In the genomic region with DNA sequence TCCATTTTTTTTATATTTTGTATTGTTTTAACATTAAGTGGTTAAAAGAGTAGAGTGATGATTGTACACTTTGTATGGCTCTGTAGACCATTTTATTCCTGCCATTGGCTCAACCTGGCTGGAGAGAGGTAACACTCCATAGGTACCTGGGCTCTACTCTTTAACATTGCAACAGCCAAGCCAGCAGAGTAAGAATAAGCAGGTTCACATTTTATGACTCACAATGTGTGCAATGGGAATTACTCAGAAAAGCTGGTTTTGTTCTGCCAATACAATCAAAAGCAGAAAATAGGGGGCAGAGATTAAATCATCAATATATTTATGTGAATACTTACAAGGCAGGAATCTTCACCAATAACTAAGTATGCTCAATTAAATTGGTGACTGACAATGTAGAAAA, we compare ENCODE assay signal across 9 cellular contexts.
"Had no signal": no experiment of that assay in that cellular context is flagged by ENCODE, and none has a peak within 500 bp of the region (broad histone marks: within the 10 kb centered on the region; RNA-seq: fewer than 3 reads in every experiment).

No MANE protein-coding gene starts in this region.

- H3K4me3 ChIP-seq: GM23338, K562 had no signal

- H3K27ac ChIP-seq: HL-60 had no signal

- H3K4me2 ChIP-seq: GM23338 had no signal

- ATAC-seq: K562 had no signal

- H2AFZ ChIP-seq: GM23338 had no signal

- DNase-seq: H9, HCEC 1CT, IMR-90 had no signal

- FAIRE-seq: H1, H54, HTR-8/SVneo, K562 had no signal
